8 cellular contexts compared by ENCODE assay signal in the genomic region with DNA sequence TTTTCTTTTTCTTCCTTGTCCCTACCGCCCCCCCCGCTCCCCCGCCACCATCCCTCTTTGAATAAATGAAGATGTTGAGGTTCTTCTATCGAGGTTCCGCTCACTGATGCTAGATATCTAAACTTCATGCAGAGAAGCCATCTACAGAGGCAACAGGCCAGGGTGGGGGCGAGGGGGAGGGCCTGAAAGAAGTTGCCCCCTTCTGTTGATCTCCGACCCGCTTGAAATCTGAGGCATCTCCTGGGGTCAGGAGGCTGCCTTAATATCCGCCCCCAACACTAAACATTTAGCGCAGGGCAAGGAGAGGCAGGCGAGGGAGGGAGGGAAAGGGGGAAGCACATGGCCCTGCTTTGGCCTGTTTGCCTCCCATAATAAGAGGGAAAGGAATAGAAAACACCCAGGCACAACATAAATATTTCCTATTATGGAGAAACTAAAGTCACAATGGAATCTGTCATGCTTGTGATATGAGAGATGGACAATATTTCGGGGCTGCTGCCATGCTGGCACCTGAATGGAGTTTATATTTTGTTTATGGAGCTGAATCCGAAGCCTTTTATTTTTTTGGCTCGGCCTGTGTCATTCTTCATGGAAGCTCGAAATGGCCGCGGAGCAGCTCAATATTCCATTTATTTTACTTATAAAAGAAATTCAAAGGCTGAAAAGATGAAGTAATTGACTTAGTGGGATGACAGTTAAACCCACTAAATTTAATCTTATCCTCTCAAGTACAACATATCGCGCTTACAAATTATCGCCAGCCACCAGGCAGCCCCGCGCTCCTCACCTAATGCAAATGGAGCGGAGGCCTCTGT.
DNase-seq lines count a peak whose midpoint lies in the region; ATAC-seq, FAIRE-seq and TF ChIP-seq lines count a peak whose summit lies in the region.

No MANE protein-coding gene starts in this region.

- no peaks in the 10 kb centered on the region for H3K9me3 Mint-ChIP-seq in T-helper 1 cell treated with Interleukin-12 subunit alpha and Interleukin-12 subunit beta and Interleukin-4 antibody, amounts not matched to agents 30 μg/mL and 1 μg/mL, for 36 hours

- no peaks in the 10 kb centered on the region for H3K36me3 Mint-ChIP-seq in T-helper 1 cell treated with Interleukin-12 subunit alpha and Interleukin-12 subunit beta and Interleukin-4 antibody, amounts not matched to agents 30 μg/mL and 1 μg/mL, for 36 hours (ENCODE audit: low read depth)

- no peak for DNase-seq in T-helper 1 cell
- DNase-seq in ascending aorta (ENCODE audit: low spot score in 2 of 2), result no peak
- DNase-seq in left lung, result no peak
- DNase-seq in suprapubic skin (ENCODE audit: low spot score in 2 of 2), result no peak
- no peak for DNase-seq in iPS-NIHi7 (ENCODE audit: extremely low spot score)
- no peak for DNase-seq in H54 (ENCODE audit: insufficient read length, low spot score)
- DNase-seq in dedifferentiated amniotic fluid mesenchymal stem cell (ENCODE audit: extremely low spot score), result no peak

- H3K27ac ChIP-seq in ascending aorta (no peak overlapping the region), left lung (no peak overlapping the region), suprapubic skin (peak overlapping the region; percentile 86)

- TF ChIP-seq CTCF in ascending aorta (IDR thresholded peaks at IDR 0.05) (no peak), left lung (IDR thresholded peaks at IDR 0.05) (no peak), suprapubic skin (IDR thresholded peaks at IDR 0.05) (no peak)

- intact Hi-C loops in ascending aorta (cut with DNase I), result no loop called here
- intact Hi-C loops in left lung (cut with DNase I), result no loop called here

- peaks cover 3% of the 10 kb centered on the region for H3K4me1 Mint-ChIP-seq in T-helper 1 cell treated with Interleukin-12 subunit alpha and Interleukin-12 subunit beta and Interleukin-4 antibody, amounts not matched to agents 30 μg/mL and 1 μg/mL, for 36 hours (ENCODE audit: low read depth)

- no peak for FAIRE-seq in H54 (lab: Jason Lieb, UNC)

- ATAC-seq in left lung, result no peak

- H3K4me1 ChIP-seq in ascending aorta, result no peaks in the 10 kb centered on the region
- H3K4me1 ChIP-seq in left lung, result peaks cover 2 to 10% of the 10 kb centered on the region in 2 donors
- peaks cover 11% of the 10 kb centered on the region for H3K4me1 ChIP-seq in suprapubic skin

- H3K4me3 ChIP-seq in ascending aorta (peak overlapping the region; percentile 49 to 70), left lung (peak overlapping the region; percentile 44 to 45), suprapubic skin (peak overlapping the region; percentile 54)

- 54% methylated on average over 23 of the region's 23 CpGs for WGBS in suprapubic skin

- H3K4me3 Mint-ChIP-seq in T-helper 1 cell treated with Interleukin-12 subunit alpha and Interleukin-12 subunit beta and Interleukin-4 antibody, amounts not matched to agents 30 μg/mL and 1 μg/mL, for 36 hours, result peak overlapping the region; percentile 86

- H3K9me3 ChIP-seq in ascending aorta, result no peaks in the 10 kb centered on the region
- no peaks in the 10 kb centered on the region for H3K9me3 ChIP-seq in left lung
- H3K9me3 ChIP-seq in suprapubic skin, result no peaks in the 10 kb centered on the region

- TF ChIP-seq POLR2A in suprapubic skin (IDR thresholded peaks at IDR 0.05), result no peak
- TF ChIP-seq POLR2A in H54 (IDR thresholded peaks at IDR 0.05; ENCODE audit: low read depth, low read length), result no peak

- H3K27me3 ChIP-seq in ascending aorta, result peaks cover 11% of the 10 kb centered on the region
- H3K27me3 ChIP-seq in left lung, result peaks cover 23 to 67% of the 10 kb centered on the region in 2 donors
- no peaks in the 10 kb centered on the region for H3K27me3 ChIP-seq in suprapubic skin

- TF ChIP-seq EP300 in suprapubic skin (IDR thresholded peaks at IDR 0.05), result no peak

- H3K27me3 Mint-ChIP-seq in T-helper 1 cell treated with Interleukin-12 subunit alpha and Interleukin-12 subunit beta and Interleukin-4 antibody, amounts not matched to agents 30 μg/mL and 1 μg/mL, for 36 hours (ENCODE audit: low read depth), result peaks cover 9% of the 10 kb centered on the region

- peak overlapping the region; percentile 94 for H3K27ac Mint-ChIP-seq in T-helper 1 cell treated with Interleukin-12 subunit alpha and Interleukin-12 subunit beta and Interleukin-4 antibody, amounts not matched to agents 30 μg/mL and 1 μg/mL, for 36 hours

- H3K36me3 ChIP-seq in ascending aorta, result no peaks in the 10 kb centered on the region
- no peaks in the 10 kb centered on the region for H3K36me3 ChIP-seq in left lung
- no peaks in the 10 kb centered on the region for H3K36me3 ChIP-seq in suprapubic skin
